Comparison of ENCODE assay signal across 17 cellular contexts in genomic region chr7:6151994-6152735, GRCh38. TPM values are rescaled to one million over a fixed set of nuclear protein-coding genes. Genes with fewer than 3 reads are reported as not detected.
DNase-seq lines count a peak whose midpoint lies in the region; ATAC-seq, FAIRE-seq and TF ChIP-seq lines count a peak whose summit lies in the region.
"Had no signal": no experiment of that assay in that cellular context is flagged by ENCODE, and none has a peak within 500 bp of the region (broad histone marks: within the 10 kb centered on the region; RNA-seq: fewer than 3 reads in every experiment).

No MANE protein-coding gene starts in this region.

- ATAC-seq in Right ventricle myocardium superior (ENCODE audit: poor library complexity) = no peak
- no peak for ATAC-seq in heart right ventricle
- ATAC-seq in pancreas = no peak
- ATAC-seq: CD8-positive, alpha-beta T cell; GM23338; HCT116 had no signal

- DNase-seq in Right ventricle myocardium superior (peak; percentile 29), heart right ventricle (no peak), coronary artery (ENCODE audit: low spot score) (peak; percentile 26), trophoblast cell (no peak), RPMI8226 (no peak), 8988T (no peak), pancreas (no peak), NCI-H1417 (lab: John Stamatoyannopoulos, UW) (no peak)
- DNase-seq: Calu3; CD8-positive, alpha-beta T cell; DMS79 treated with DMSO at 0.1 percent for 48 hours; GF-D8; HFFc6 had no signal

- H3K4me3 ChIP-seq in heart right ventricle (no peak overlapping the region), coronary artery (no peak overlapping the region), trophoblast cell (ENCODE audit: low read depth, low read length) (no peak overlapping the region), pancreas (no peak overlapping the region)
- H3K4me3 ChIP-seq: BLaER1 treated with 17β-estradiol and CSF1 and Interleukin-3, amounts not matched to agents 10 nM and 100 nM; GM23338 had no signal

- H2AFZ ChIP-seq in trophoblast cell (ENCODE audit: insufficient read depth, low read length, poor library complexity) = no peak overlapping the region
- H2AFZ ChIP-seq: GM23338 had no signal

- H3K23ac ChIP-seq in trophoblast cell (ENCODE audit: low read length) = no peak overlapping the region

- H3K14ac ChIP-seq in trophoblast cell (ENCODE audit: low read length) = no peak overlapping the region

- H3K27me3 ChIP-seq in heart right ventricle (no peaks in the 10 kb centered on the region), trophoblast cell (ENCODE audit: insufficient read depth, low read length) (no peaks in the 10 kb centered on the region), pancreas (no peaks in the 10 kb centered on the region)
- H3K27me3 ChIP-seq: BLaER1 treated with 17β-estradiol and CSF1 and Interleukin-3, amounts not matched to agents 10 nM and 100 nM had no signal

- peaks cover 0 to 100% (median 91%) of the 10 kb centered on the region in 9 donors for H3K36me3 ChIP-seq in heart right ventricle
- peaks cover 73 to 86% of the 10 kb centered on the region in 2 experiments for H3K36me3 ChIP-seq in trophoblast cell (ENCODE audit: control insufficient read depth in 1 of 2, insufficient read depth in 2 of 2, low read length in 2 of 2)
- H3K36me3 ChIP-seq in pancreas = peaks cover 0 to 78% (median 23%) of the 10 kb centered on the region in 3 donors

- H3K27ac ChIP-seq in heart right ventricle = no peak overlapping the region
- H3K27ac ChIP-seq in coronary artery = no peak overlapping the region
- no peak overlapping the region for H3K27ac ChIP-seq in trophoblast cell (ENCODE audit: low read depth, low read length)
- no peak overlapping the region for H3K27ac ChIP-seq in pancreas
- H3K27ac ChIP-seq: BLaER1 treated with 17β-estradiol and CSF1 and Interleukin-3, amounts not matched to agents 10 nM and 100 nM had no signal

- no peak overlapping the region for H4K8ac ChIP-seq in trophoblast cell (ENCODE audit: low read depth, low read length)

- H3K18ac ChIP-seq in trophoblast cell (ENCODE audit: low read length) = no peak overlapping the region

- H3K79me1 ChIP-seq in trophoblast cell (ENCODE audit: low read length) = no peaks in the 10 kb centered on the region

- H2BK120ac ChIP-seq in trophoblast cell (ENCODE audit: insufficient read depth, low read length, poor library complexity) = no peak overlapping the region

- H2AK5ac ChIP-seq in trophoblast cell (ENCODE audit: low read length) = no peak overlapping the region

- WGBS in heart right ventricle, 2 donors = 93% methylated on average over 29 of the region's 29 CpGs
- no CpG with 5 or more reads among the region's 29 CpGs for WGBS in trophoblast cell (ENCODE audit: extremely low coverage, insufficient coverage, insufficient read length)
- WGBS in pancreas, 2 donors = 91 to 92% methylated on average over 29 of the region's 29 CpGs

- TF ChIP-seq CTCF in heart right ventricle (IDR thresholded peaks at IDR 0.05) (no peak), coronary artery (IDR thresholded peaks at IDR 0.05) (no peak), pancreas (IDR thresholded peaks at IDR 0.05) (no peak)

- no peak overlapping the region for H4K91ac ChIP-seq in trophoblast cell (ENCODE audit: low read depth, low read length)

- H2BK12ac ChIP-seq in trophoblast cell (ENCODE audit: low read length) = no peak overlapping the region

- H3K4me1 ChIP-seq in heart right ventricle (no peaks in the 10 kb centered on the region), trophoblast cell (ENCODE audit: control insufficient read depth in 1 of 2, insufficient read depth in 2 of 2, low read length in 2 of 2) (no peaks in the 10 kb centered on the region), pancreas (no peaks in the 10 kb centered on the region)
- H3K4me1 ChIP-seq: BLaER1 treated with 17β-estradiol and CSF1 and Interleukin-3, amounts not matched to agents 10 nM and 100 nM had no signal

- no peak overlapping the region for H3K9ac ChIP-seq in trophoblast cell (ENCODE audit: low read length)
- H3K9ac ChIP-seq: BLaER1 treated with 17β-estradiol and CSF1 and Interleukin-3, amounts not matched to agents 10 nM and 100 nM had no signal

- no peak for FAIRE-seq in pancreas (lab: Jason Lieb, UNC)
- FAIRE-seq: H54 had no signal

- H3K9me3 ChIP-seq in heart right ventricle (no peaks in the 10 kb centered on the region), trophoblast cell (ENCODE audit: insufficient read depth, low read depth, low read length) (no peaks in the 10 kb centered on the region), pancreas (no peaks in the 10 kb centered on the region)
- H3K9me3 ChIP-seq: BLaER1 treated with 17β-estradiol and CSF1 and Interleukin-3, amounts not matched to agents 10 nM and 100 nM had no signal

- no peaks in the 10 kb centered on the region for H3K79me2 ChIP-seq in trophoblast cell (ENCODE audit: control insufficient read depth, insufficient read depth, low read length, poor library complexity)

- intact Hi-C loops in Right ventricle myocardium superior (cut with DNase I) (no loop called here), heart right ventricle (cut with DNase I) (no loop called here), pancreas (cut with DNase I) (no loop called here)

- no peak overlapping the region for H3K4ac ChIP-seq in trophoblast cell (ENCODE audit: low read depth, low read length)

- H3K4me2 ChIP-seq in trophoblast cell (ENCODE audit: low read length) = no peak overlapping the region
- H3K4me2 ChIP-seq: BLaER1 treated with 17β-estradiol and CSF1 and Interleukin-3, amounts not matched to agents 10 nM and 100 nM; GM23338 had no signal

- peak overlapping the region; percentile 5 for H4K12ac ChIP-seq in trophoblast cell (ENCODE audit: low read depth, low read length)

- no peak overlapping the region for H2BK5ac ChIP-seq in trophoblast cell (ENCODE audit: low read depth, low read length, poor library complexity)

RNA-seq across cellular contexts. Expression of gene USP42, which starts 47.4 kb away (rescaled TPM):
- total RNA-seq in Right ventricle myocardium superior (4.1 TPM), heart right ventricle (1 to 10 TPM; 3.9 to 6.4 (median 5.1) TPM), pancreas (1 to 10 TPM; 3.7 to 6.6 (median 3.9) TPM)
- polyA plus RNA-seq in heart right ventricle (1 to 10 TPM; 2.4 to 3.0 TPM), pancreas (1 to 10 TPM; 3.2 to 4.1 TPM)
- polyA plus RNA-seq in trophoblast cell (2013) = 24.8 and 25.8 TPM in 2 replicates

Comparison
In these comparisons a context has a peak if more than half of its experiments do, and no peak if none do; other contexts are left out.
1. DNase-seq: peak in Right ventricle myocardium superior (single experiment) and coronary artery (single experiment); none in heart right ventricle (0 of 2), trophoblast cell (0 of 2), RPMI8226 (single experiment), 8988T (single experiment), pancreas (0 of 6) and NCI-H1417 (0 of 3).